14 cellular contexts compared by ENCODE assay signal in genomic region chr6:74939309-74939708, GRCh38.
DNase-seq lines count a peak whose midpoint lies in the region; ATAC-seq, FAIRE-seq and TF ChIP-seq lines count a peak whose summit lies in the region.
"Had no signal": no experiment of that assay in that cellular context is flagged by ENCODE, and none has a peak within 500 bp of the region (broad histone marks: within the 10 kb centered on the region; RNA-seq: fewer than 3 reads in every experiment).

No MANE protein-coding gene starts in this region.

- intact Hi-C loops in head of caudate nucleus (cut with DNase I) = no loop called here

- H3K4me3 ChIP-seq in GM12865 (ENCODE audit: low read depth, low read length) (no peak overlapping the region), keratinocyte (ENCODE audit: control insufficient read depth in 2 of 3, extremely low read depth in 1 of 3, insufficient read depth in 2 of 3, low read depth in 1 of 3, low read length in 3 of 3) (no peak overlapping the region)
- H3K4me3 ChIP-seq: sigmoid colon had no signal

- H3K9ac ChIP-seq in keratinocyte (ENCODE audit: control insufficient read depth, extremely low read depth, insufficient read depth, low read length) = no peak overlapping the region

- peak; percentile 83 for FAIRE-seq in keratinocyte (lab: Jason Lieb, UNC)

- H2AFZ ChIP-seq in keratinocyte (ENCODE audit: control insufficient read depth, low read length) = no peak overlapping the region

- peak; percentile 56 for ATAC-seq in HG03520 (IDR thresholded peaks at IDR 0.05; ENCODE audit: unreplicated experiment)

- H3K27me3 ChIP-seq in keratinocyte (ENCODE audit: control insufficient read depth, extremely low read depth, insufficient read depth, low read length) = no peaks in the 10 kb centered on the region
- H3K27me3 ChIP-seq: sigmoid colon had no signal

- H3K27ac ChIP-seq in keratinocyte (ENCODE audit: control insufficient read depth, insufficient read depth, low read length) = no peak overlapping the region
- H3K27ac ChIP-seq: sigmoid colon had no signal

- in situ Hi-C loops in SK-MEL-5 (cut with HindIII; ENCODE audit: low pct_unique_long_range_greater_than_20kb, low sequenced_read_pairs) = no loop called here

- H3K9me1 ChIP-seq in keratinocyte (ENCODE audit: control insufficient read depth, extremely low read depth, insufficient read depth, low read length) = no peaks in the 10 kb centered on the region

- H3K36me3 ChIP-seq in keratinocyte (ENCODE audit: control insufficient read depth in 2 of 2, extremely low read depth in 1 of 2, insufficient read depth in 2 of 2, low read length in 2 of 2) = no peaks in the 10 kb centered on the region
- H3K36me3 ChIP-seq: sigmoid colon had no signal

- DNase-seq in GM12865 (ENCODE audit: low read depth) = peak; percentile 18
- DNase-seq in SK-MEL-5 (ENCODE audit: low read depth, low spot score) = peak; percentile 34
- no peak for DNase-seq in keratinocyte (ENCODE audit: low read depth, low spot score)
- DNase-seq in KG1 (lab: John Stamatoyannopoulos, UW) = no peak
- no peak for DNase-seq in pons (ENCODE audit: low spot score)
- no peak for DNase-seq in HEK293T (ENCODE audit: extremely low spot score)
- DNase-seq in head of caudate nucleus = no peak
- DNase-seq: activated naive CD4-positive, alpha-beta T cell treated with anti-CD3 and anti-CD28 coated beads, Interleukin-2, amount 10 ng/mL, durations not matched to agents 7 days and 5 days; C1 segment of cervical spinal cord; NCI-H446 treated with DMSO at 0.1 percent for 48 hours; sigmoid colon; substantia nigra; T1000 had no signal

- TF ChIP-seq CTCF in GM12865 (IDR thresholded peaks at IDR 0.05; ENCODE audit: insufficient read depth, low read depth, low read length, missing control alignments) (no peak), keratinocyte (optimal IDR thresholded peaks at IDR 0.05 in 1 of 3, IDR thresholded peaks at IDR 0.05 in 1 of 3, conservative IDR thresholded peaks at IDR 0.05 in 1 of 3; ENCODE audit: extremely low read depth in 1 of 3, insufficient read depth in 2 of 3, low read length in 3 of 3) (peak; percentile 3 to 59 (median 38))

- POLR2A ChIA-PET in HEK293T (lab: Yijun Ruan, JAX) = no interaction called here

- H3K9me3 ChIP-seq in keratinocyte (ENCODE audit: control insufficient read depth, low read depth, low read length) = no peaks in the 10 kb centered on the region
- H3K9me3 ChIP-seq: sigmoid colon had no signal

- H4K20me1 ChIP-seq in keratinocyte (ENCODE audit: control insufficient read depth, extremely low read depth, insufficient read depth, low read length) = no peaks in the 10 kb centered on the region

- CTCF ChIA-PET in HEK293T (lab: Yijun Ruan, JAX) = interaction anchor here (0.5 to 1.3 kb wide), 3 partner anchors 265 to 975 kb away, joined by 4 to 5 read pairs (median 4); no protein-coding TSS in a partner anchor

- dilution Hi-C loops in keratinocyte (cut with MboI; ENCODE audit: extremely low pct_ligation_motif_present, low sequenced_read_pairs) = no loop called here

- no peaks in the 10 kb centered on the region for H3K79me2 ChIP-seq in keratinocyte (ENCODE audit: control insufficient read depth, insufficient read depth, low read length)

- H3K4me1 ChIP-seq in keratinocyte (ENCODE audit: control insufficient read depth, extremely low read depth, insufficient read depth, low read length) = peaks cover 8% of the 10 kb centered on the region

- H3K4me2 ChIP-seq in keratinocyte (ENCODE audit: control insufficient read depth, extremely low read depth, insufficient read depth, low read depth, low read length) = no peak overlapping the region

TF ChIP-seq in HEK293T, 16 proteins besides CTCF, POLR2A, EP300 and RAD21:
- TF ChIP-seq BHLHE40 (IDR thresholded peaks at IDR 0.05; ENCODE audit: borderline replicate concordance) = no peak
- no peak for TF ChIP-seq HDGF (IDR thresholded peaks at IDR 0.05; ENCODE audit: borderline replicate concordance)
- TF ChIP-seq ARNT (IDR thresholded peaks at IDR 0.05) = no peak
- no peak for TF ChIP-seq NFRKB (IDR thresholded peaks at IDR 0.05)
- no peak for TF ChIP-seq CTBP1 (IDR thresholded peaks at IDR 0.05; ENCODE audit: borderline replicate concordance)
- no peak for TF ChIP-seq FOXK2 (IDR thresholded peaks at IDR 0.05)
- no peak for TF ChIP-seq SP1 (IDR thresholded peaks at IDR 0.05)
- no peak for TF ChIP-seq TARDBP (IDR thresholded peaks at IDR 0.05)
- TF ChIP-seq ZNF384 (IDR thresholded peaks at IDR 0.05) = no peak
- TF ChIP-seq FOXM1 (IDR thresholded peaks at IDR 0.05; ENCODE audit: borderline replicate concordance) = no peak
- no peak for TF ChIP-seq LEF1 (IDR thresholded peaks at IDR 0.05; ENCODE audit: borderline replicate concordance)
- TF ChIP-seq, protein P1, sequence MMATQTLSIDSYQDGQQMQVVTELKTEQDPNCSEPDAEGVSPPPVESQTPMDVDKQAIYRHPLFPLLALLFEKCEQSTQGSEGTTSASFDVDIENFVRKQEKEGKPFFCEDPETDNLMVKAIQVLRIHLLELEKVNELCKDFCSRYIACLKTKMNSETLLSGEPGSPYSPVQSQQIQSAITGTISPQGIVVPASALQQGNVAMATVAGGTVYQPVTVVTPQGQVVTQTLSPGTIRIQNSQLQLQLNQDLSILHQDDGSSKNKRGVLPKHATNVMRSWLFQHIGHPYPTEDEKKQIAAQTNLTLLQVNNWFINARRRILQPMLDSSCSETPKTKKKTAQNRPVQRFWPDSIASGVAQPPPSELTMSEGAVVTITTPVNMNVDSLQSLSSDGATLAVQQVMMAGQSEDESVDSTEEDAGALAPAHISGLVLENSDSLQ (IDR thresholded peaks at IDR 0.05) = no peak

Comparison
In these comparisons a context has a peak if more than half of its experiments do, and no peak if none do; other contexts are left out.
1. DNase-seq: peak in GM12865 (single experiment) and SK-MEL-5 (single experiment); none in keratinocyte (single experiment), KG1 (single experiment), pons (single experiment), HEK293T (single experiment) and head of caudate nucleus (0 of 42).